ENCODE assay signal across 26 cellular contexts in genomic region chr20:31808481-31808880, GRCh38. TPM values are rescaled to one million over a fixed set of nuclear protein-coding genes. Genes with fewer than 3 reads are reported as not detected.
"Had no signal": no experiment of that assay in that cellular context is flagged by ENCODE, and none has a peak within 500 bp of the region (broad histone marks: within the 10 kb centered on the region; RNA-seq: fewer than 3 reads in every experiment).

No MANE protein-coding gene starts in this region.

- H3K36me3 ChIP-seq: esophagus squamous epithelium, left ventricle myocardium inferior, right lobe of liver, vagina had no signal

- H3K4me3 Mint-ChIP-seq: activated naive CD4-positive, alpha-beta T cell treated with anti-CD3 and anti-CD28 coated beads, Interleukin-2, amount 50 U/mL, for 24 hours; brain; natural killer cell treated with Interleukin-12 subunit alpha and Interleukin-12 subunit beta and Interleukin-15 and Interleukin-18, amount 100 ng/mL, for 72 hours; stimulated activated naive B cell treated with anti-CD40 and anti-IgM and Interleukin-4, amounts not matched to agents 10 μg/mL and 1 μg/mL and 100 μg/mL, for 72 hours; T-cell; T-helper 2 cell treated with Interferon-gamma antibody and Interleukin-4, amounts not matched to agents 5 μg/mL and 100 μg/mL, for 36 hours; type B pancreatic cell had no signal

- H3K4me1 ChIP-seq: right lobe of liver, vagina had no signal

- H3K9me3 ChIP-seq: esophagus squamous epithelium, left ventricle myocardium inferior, neutrophil, right lobe of liver, vagina had no signal

- H3K4me3 ChIP-seq: dorsolateral prefrontal cortex, esophagus squamous epithelium, left ventricle myocardium inferior, right lobe of liver, vagina had no signal

- H3K27ac Mint-ChIP-seq: activated naive CD4-positive, alpha-beta T cell treated with anti-CD3 and anti-CD28 coated beads, Interleukin-2, amount 50 U/mL, for 24 hours; natural killer cell treated with Interleukin-12 subunit alpha and Interleukin-12 subunit beta and Interleukin-15 and Interleukin-18, amount 100 ng/mL, for 72 hours; stimulated activated naive B cell treated with anti-CD40 and anti-IgM and Interleukin-4, amounts not matched to agents 10 μg/mL and 1 μg/mL and 100 μg/mL, for 72 hours; T-cell; T-helper 2 cell treated with Interferon-gamma antibody and Interleukin-4, amounts not matched to agents 5 μg/mL and 100 μg/mL, for 36 hours; type B pancreatic cell had no signal

- H3K27me3 ChIP-seq: esophagus squamous epithelium, neutrophil, right lobe of liver, vagina had no signal

- H3K36me3 Mint-ChIP-seq: activated naive CD4-positive, alpha-beta T cell treated with anti-CD3 and anti-CD28 coated beads, Interleukin-2, amount 50 U/mL, for 24 hours; brain; natural killer cell treated with Interleukin-12 subunit alpha and Interleukin-12 subunit beta and Interleukin-15 and Interleukin-18, amount 100 ng/mL, for 72 hours; stimulated activated naive B cell treated with anti-CD40 and anti-IgM and Interleukin-4, amounts not matched to agents 10 μg/mL and 1 μg/mL and 100 μg/mL, for 72 hours; T-cell; type B pancreatic cell had no signal

- H3K27ac ChIP-seq: esophagus squamous epithelium, left ventricle myocardium inferior, neutrophil, parathyroid adenoma, right lobe of liver, vagina, WERI-Rb-1 had no signal

- DNase-seq: activated CD4-positive, alpha-beta T cell treated with anti-CD3 and anti-CD28 coated beads, Interleukin-2, amount 50 U/mL, for 1 hour; activated CD4-positive, CD25-positive, alpha-beta regulatory T cell treated with anti-CD3 and anti-CD28 coated beads, Interleukin-2, amount 50 U/mL, for 72 hours; activated gamma-delta T cell treated with Interleukin-2 at 50 U/mL for 16 hours; activated T-cell treated with anti-CD3 and anti-CD28 coated beads, Interleukin-2, amount 50 U/mL, for 1 hour; anterior cingulate cortex; central memory CD4-positive, alpha-beta T cell; dorsolateral prefrontal cortex; esophagus squamous epithelium; kidney glomerular epithelial cell; left ventricle myocardium inferior; mammary epithelial cell; midbrain; right lobe of liver; stimulated activated CD4-positive, alpha-beta T cell treated with anti-CD3 and anti-CD28 coated beads, Interleukin-2, amount 100 ng/mL, for 48 hours; stimulated activated CD8-positive, alpha-beta memory T cell treated with anti-CD3 and anti-CD28 coated beads, Interleukin-4, amount 100 ng/mL, for 48 hours; stimulated activated naive B cell treated with anti-CD40 and anti-IgM and Interleukin-4, amounts not matched to agents 10 μg/mL and 1 μg/mL and 100 μg/mL, for 72 hours; T-cell; WERI-Rb-1 had no signal

- H3K9me3 Mint-ChIP-seq: activated naive CD4-positive, alpha-beta T cell treated with anti-CD3 and anti-CD28 coated beads, Interleukin-2, amount 50 U/mL, for 24 hours; brain; natural killer cell treated with Interleukin-12 subunit alpha and Interleukin-12 subunit beta and Interleukin-15 and Interleukin-18, amount 100 ng/mL, for 72 hours; stimulated activated naive B cell treated with anti-CD40 and anti-IgM and Interleukin-4, amounts not matched to agents 10 μg/mL and 1 μg/mL and 100 μg/mL, for 72 hours; T-cell; T-helper 2 cell treated with Interferon-gamma antibody and Interleukin-4, amounts not matched to agents 5 μg/mL and 100 μg/mL, for 36 hours; type B pancreatic cell had no signal

- H3K27me3 Mint-ChIP-seq: activated naive CD4-positive, alpha-beta T cell treated with anti-CD3 and anti-CD28 coated beads, Interleukin-2, amount 50 U/mL, for 24 hours; brain; natural killer cell treated with Interleukin-12 subunit alpha and Interleukin-12 subunit beta and Interleukin-15 and Interleukin-18, amount 100 ng/mL, for 72 hours; stimulated activated naive B cell treated with anti-CD40 and anti-IgM and Interleukin-4, amounts not matched to agents 10 μg/mL and 1 μg/mL and 100 μg/mL, for 72 hours; T-cell; type B pancreatic cell had no signal

- ATAC-seq: natural killer cell treated with Interleukin-12 subunit alpha and Interleukin-12 subunit beta and Interleukin-15 and Interleukin-18, amount 100 ng/mL, for 72 hours; right lobe of liver; stimulated activated naive B cell treated with anti-CD40 and anti-IgM and Interleukin-4, amounts not matched to agents 10 μg/mL and 1 μg/mL and 100 μg/mL, for 72 hours; T-cell had no signal

RNA-seq across cellular contexts. Expression of gene MYLK2, which starts 10.7 kb away (rescaled TPM):
- total RNA-seq: right lobe of liver, T-cell, vagina had no signal

RNA-seq across cellular contexts. Expression of gene FOXS1, which starts 36.9 kb away (rescaled TPM):
- total RNA-seq: natural killer cell treated with Interleukin-12 subunit alpha and Interleukin-12 subunit beta and Interleukin-15 and Interleukin-18, amount 100 ng/mL, for 72 hours; T-cell; vagina had no signal
- polyA plus RNA-seq: mammary epithelial cell had no signal
